Comparison of ENCODE assay signal across 12 cellular contexts in genomic region chr2:23425886-23426283, GRCh38. TPM values are rescaled to one million over a fixed set of nuclear protein-coding genes. Genes with fewer than 3 reads are reported as not detected.
DNase-seq lines count a peak whose midpoint lies in the region; ATAC-seq and TF ChIP-seq lines count a peak whose summit lies in the region.
"Had no signal": no experiment of that assay in that cellular context is flagged by ENCODE, and none has a peak within 500 bp of the region (broad histone marks: within the 10 kb centered on the region; RNA-seq: fewer than 3 reads in every experiment).

No MANE protein-coding gene starts in this region.

- H3K27me3 ChIP-seq in skeletal muscle satellite cell (ENCODE audit: control insufficient read depth, insufficient read depth, low read length) = no peaks in the 10 kb centered on the region
- H3K27me3 ChIP-seq: dorsolateral prefrontal cortex, SJSA1 had no signal

- no peak for TF ChIP-seq CTCF in astrocyte of the spinal cord (IDR thresholded peaks at IDR 0.05; ENCODE audit: low read depth, low read length)

- no peaks in the 10 kb centered on the region for H3K36me3 ChIP-seq in skeletal muscle satellite cell (ENCODE audit: insufficient read depth, low read length)
- H3K36me3 ChIP-seq: SJSA1 had no signal

- H3K4me1 ChIP-seq in skeletal muscle satellite cell (ENCODE audit: control insufficient read depth, insufficient read depth, low read length) = peaks cover 40% of the 10 kb centered on the region

- no peak for ATAC-seq in left lobe of liver
- ATAC-seq in HG03354 (IDR thresholded peaks at IDR 0.05; ENCODE audit: poor library complexity, severe bottlenecking, unreplicated experiment) = no peak

- DNase-seq in ELR (ENCODE audit: low read depth) (peak; percentile 43), astrocyte of the spinal cord (ENCODE audit: low read depth, low spot score) (peak; percentile 19), left lobe of liver (ENCODE audit: low spot score) (peak; percentile 16), NCI-H526 (lab: John Stamatoyannopoulos, UW) (no peak), A172 (ENCODE audit: low spot score) (no peak), H4 (ENCODE audit: low spot score) (no peak)
- DNase-seq: NCI-H1436 treated with DMSO at 0.1 percent for 48 hours, NCI-H69 had no signal

- peak overlapping the region; percentile 66 for H3K4me2 ChIP-seq in skeletal muscle satellite cell (ENCODE audit: low read length)

- H3K9me3 ChIP-seq in skeletal muscle satellite cell (replicated peaks; ENCODE audit: low read length) = no peaks in the 10 kb centered on the region
- H3K9me3 ChIP-seq: SJSA1 had no signal

- peak overlapping the region; percentile 60 for H3K9ac ChIP-seq in skeletal muscle satellite cell (ENCODE audit: low read depth, low read length)

- no peak overlapping the region for H3K4me3 ChIP-seq in astrocyte of the spinal cord (ENCODE audit: low read depth, low read length)
- H3K4me3 ChIP-seq in skeletal muscle satellite cell (ENCODE audit: low read length) = no peak overlapping the region
- H3K4me3 ChIP-seq: dorsolateral prefrontal cortex, SJSA1 had no signal

- in situ Hi-C loops in astrocyte of the spinal cord (cut with HindIII; ENCODE audit: low sequenced_read_pairs) = no loop called here

RNA-seq across cellular contexts. Expression of gene KLHL29, which starts 40.9 kb away (rescaled TPM):
- 2.3 TPM for total RNA-seq in left lobe of liver
- 7.6 and 12.7 TPM in 2 replicates for total RNA-seq in skeletal muscle satellite cell (2012; rRNA removed)
- 0.76 and 0.86 TPM in 2 replicates for total RNA-seq in A172 (2014; rRNA removed; shearing (Covaris generic))
- 1.8 and 2.1 TPM in 2 replicates for total RNA-seq in H4 (2014; rRNA removed; shearing (Covaris generic))

Comparison
In these comparisons a context has a peak if more than half of its experiments do, and no peak if none do; other contexts are left out.
1. DNase-seq: peak in ELR (single experiment), astrocyte of the spinal cord (single experiment) and left lobe of liver (single experiment); none in NCI-H526 (0 of 2), A172 (single experiment) and H4 (single experiment).